1 cellular context compared by ENCODE assay signal in the genomic region with DNA sequence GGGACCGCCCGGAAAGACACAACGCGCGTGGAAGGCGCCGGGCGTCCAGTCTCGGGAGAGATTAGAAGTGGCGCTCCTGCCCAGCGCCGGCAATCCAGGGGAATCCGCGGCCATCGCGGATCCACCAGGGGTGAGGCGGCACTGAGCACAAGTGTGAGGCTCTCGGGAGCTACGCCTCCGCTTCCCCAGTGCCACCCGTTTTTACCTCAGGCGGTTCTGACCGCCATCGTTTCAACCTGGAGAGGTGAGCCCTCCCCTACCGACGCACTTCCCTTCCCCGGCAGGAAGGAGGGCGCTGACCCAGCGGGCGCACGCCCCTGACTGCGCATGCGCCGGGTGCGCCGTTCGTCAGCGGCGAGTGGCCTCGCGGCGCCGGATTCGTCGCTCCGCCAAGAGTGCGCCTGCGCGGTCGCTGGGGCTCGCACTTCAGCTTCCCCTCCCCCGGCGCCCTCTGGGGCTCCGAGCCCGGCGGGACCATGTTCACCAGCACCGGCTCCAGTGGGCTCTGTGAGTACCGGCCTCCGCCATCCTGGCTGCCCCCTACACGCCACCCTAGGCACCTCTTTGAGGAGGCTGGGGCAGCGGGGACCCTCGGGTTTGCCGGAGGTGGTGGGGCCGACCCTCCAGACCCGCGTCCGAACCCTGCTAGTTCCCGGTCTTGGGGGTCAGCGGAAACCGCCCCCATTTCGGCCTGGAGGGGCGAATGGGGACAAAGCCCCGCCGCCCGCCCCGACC.
TF ChIP-seq lines count a peak whose summit lies in the region.

A gene with protein sequence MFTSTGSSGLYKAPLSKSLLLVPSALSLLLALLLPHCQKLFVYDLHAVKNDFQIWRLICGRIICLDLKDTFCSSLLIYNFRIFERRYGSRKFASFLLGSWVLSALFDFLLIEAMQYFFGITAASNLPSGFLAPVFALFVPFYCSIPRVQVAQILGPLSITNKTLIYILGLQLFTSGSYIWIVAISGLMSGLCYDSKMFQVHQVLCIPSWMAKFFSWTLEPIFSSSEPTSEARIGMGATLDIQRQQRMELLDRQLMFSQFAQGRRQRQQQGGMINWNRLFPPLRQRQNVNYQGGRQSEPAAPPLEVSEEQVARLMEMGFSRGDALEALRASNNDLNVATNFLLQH (plus strand): TSS at position 422 of the 735 bp plus-strand sequence. CDS start 55 bp downstream, at position 477.

TF ChIP-seq in K562, 482 proteins besides CTCF, POLR2A, EP300 and RAD21 (continued from another document and continues in another):
- TF ChIP-seq, protein P1, sequence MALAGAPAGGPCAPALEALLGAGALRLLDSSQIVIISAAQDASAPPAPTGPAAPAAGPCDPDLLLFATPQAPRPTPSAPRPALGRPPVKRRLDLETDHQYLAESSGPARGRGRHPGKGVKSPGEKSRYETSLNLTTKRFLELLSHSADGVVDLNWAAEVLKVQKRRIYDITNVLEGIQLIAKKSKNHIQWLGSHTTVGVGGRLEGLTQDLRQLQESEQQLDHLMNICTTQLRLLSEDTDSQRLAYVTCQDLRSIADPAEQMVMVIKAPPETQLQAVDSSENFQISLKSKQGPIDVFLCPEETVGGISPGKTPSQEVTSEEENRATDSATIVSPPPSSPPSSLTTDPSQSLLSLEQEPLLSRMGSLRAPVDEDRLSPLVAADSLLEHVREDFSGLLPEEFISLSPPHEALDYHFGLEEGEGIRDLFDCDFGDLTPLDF (CRISPR knock-in tag; IDR thresholded peaks at IDR 0.05): peak; percentile 32; the same call in 1 of the 2 replicates
- TF ChIP-seq ZNF324 (CRISPR knock-in tag; IDR thresholded peaks at IDR 0.05) (no peak), HDAC1 (IDR thresholded peaks at IDR 0.05) (peak in 1 of 2 experiments; percentile 38; a peak in 2 of 4 replicates), ETV5 (CRISPR knock-in tag; IDR thresholded peaks at IDR 0.05; ENCODE audit: low read depth) (peak; percentile 44; the same call in 1 of the 2 replicates), RBM17 (IDR thresholded peaks at IDR 0.05; ENCODE audit: borderline replicate concordance, low read depth, low read length) (no peak), RFX1 (IDR thresholded peaks at IDR 0.05) (no peak), NONO (IDR thresholded peaks at IDR 0.05; ENCODE audit: low read depth in 2 of 2, low read length in 1 of 2) (peak in 1 of 2 experiments; percentile 26; a peak in 2 of 4 replicates), RBFOX2 (IDR thresholded peaks at IDR 0.05; ENCODE audit: low read depth, low read length) (peak; percentile 98), ZNF347 (CRISPR knock-in tag; IDR thresholded peaks at IDR 0.05; ENCODE audit: low read depth) (no peak), ETV1 (tag; conservative IDR thresholded peaks at IDR 0.05; ENCODE audit: low read depth) (peak; percentile 51; the same call in 1 of the 2 replicates), SRF (CRISPR knock-in tag; IDR thresholded peaks at IDR 0.05) (no peak), HDAC8 (tag; IDR thresholded peaks at IDR 0.05) (no peak), ZNF282 (CRISPR knock-in tag; IDR thresholded peaks at IDR 0.05) (no peak), ZNF77 (CRISPR knock-in tag; IDR thresholded peaks at IDR 0.05) (0 out of 2 replicates have a peak, but pooled peaks have one; percentile 42), ZNF146 (CRISPR knock-in tag; IDR thresholded peaks at IDR 0.05; ENCODE audit: unreplicated experiment) (no peak), RAD51 (IDR thresholded peaks at IDR 0.05; ENCODE audit: borderline replicate concordance, low read depth) (no peak), HIVEP1 (CRISPR knock-in tag; IDR thresholded peaks at IDR 0.05) (no peak), PHF20 (IDR thresholded peaks at IDR 0.05; ENCODE audit: partially characterized antibody) (peak; percentile 89), ZNF586 (CRISPR knock-in tag; conservative IDR thresholded peaks at IDR 0.05) (no peak), ZNF263 (CRISPR knock-in tag; IDR thresholded peaks at IDR 0.05; ENCODE audit: borderline replicate concordance) (peak; percentile 48; the same call in 1 of the 2 replicates), GABPB1 (CRISPR knock-in tag; IDR thresholded peaks at IDR 0.05) (peak; percentile 35; the same call in 1 of the 2 replicates), ZNF175 (CRISPR knock-in tag; IDR thresholded peaks at IDR 0.05; ENCODE audit: low read depth) (no peak), ZNF134 (CRISPR knock-in tag; conservative IDR thresholded peaks at IDR 0.05) (no peak), ZKSCAN1 (IDR thresholded peaks at IDR 0.05; ENCODE audit: low read depth, low read length) (0 out of 2 replicates have a peak, but pooled peaks have one; percentile 50), ZNF239 (CRISPR knock-in tag; IDR thresholded peaks at IDR 0.05) (no peak), CCNT2 (IDR thresholded peaks at IDR 0.05; ENCODE audit: borderline replicate concordance, extremely low read depth, insufficient read length, low read depth, low read length) (peak; percentile 51), TAF7 (tag; IDR thresholded peaks at IDR 0.05) (peak; percentile 98), NR2C2 (CRISPR knock-in tag; IDR thresholded peaks at IDR 0.05) (peak; percentile 47; the same call in 1 of the 2 replicates), NR2C2 (tag; IDR thresholded peaks at IDR 0.05) (peak; percentile 51), SMAD2 (IDR thresholded peaks at IDR 0.05; ENCODE audit: low read depth, low read length) (no peak), POLR2AphosphoS5 (IDR thresholded peaks at IDR 0.05; ENCODE audit: control insufficient read depth, insufficient read depth, low read depth, low read length) (peak; percentile 92), BDP1 (IDR thresholded peaks at IDR 0.05; ENCODE audit: insufficient read depth, insufficient read length) (no peak), NELFE (IDR thresholded peaks at IDR 0.05; ENCODE audit: insufficient read depth, insufficient read length) (no peak), KDM5B (IDR thresholded peaks at IDR 0.05; ENCODE audit: insufficient replicate concordance, low read depth, low read length) (peak; percentile 97), XRCC5 (IDR thresholded peaks at IDR 0.05; ENCODE audit: low read depth, low read length) (no peak), NCOA4 (IDR thresholded peaks at IDR 0.05; ENCODE audit: partially characterized antibody) (no peak)
- TF ChIP-seq, protein P2, sequence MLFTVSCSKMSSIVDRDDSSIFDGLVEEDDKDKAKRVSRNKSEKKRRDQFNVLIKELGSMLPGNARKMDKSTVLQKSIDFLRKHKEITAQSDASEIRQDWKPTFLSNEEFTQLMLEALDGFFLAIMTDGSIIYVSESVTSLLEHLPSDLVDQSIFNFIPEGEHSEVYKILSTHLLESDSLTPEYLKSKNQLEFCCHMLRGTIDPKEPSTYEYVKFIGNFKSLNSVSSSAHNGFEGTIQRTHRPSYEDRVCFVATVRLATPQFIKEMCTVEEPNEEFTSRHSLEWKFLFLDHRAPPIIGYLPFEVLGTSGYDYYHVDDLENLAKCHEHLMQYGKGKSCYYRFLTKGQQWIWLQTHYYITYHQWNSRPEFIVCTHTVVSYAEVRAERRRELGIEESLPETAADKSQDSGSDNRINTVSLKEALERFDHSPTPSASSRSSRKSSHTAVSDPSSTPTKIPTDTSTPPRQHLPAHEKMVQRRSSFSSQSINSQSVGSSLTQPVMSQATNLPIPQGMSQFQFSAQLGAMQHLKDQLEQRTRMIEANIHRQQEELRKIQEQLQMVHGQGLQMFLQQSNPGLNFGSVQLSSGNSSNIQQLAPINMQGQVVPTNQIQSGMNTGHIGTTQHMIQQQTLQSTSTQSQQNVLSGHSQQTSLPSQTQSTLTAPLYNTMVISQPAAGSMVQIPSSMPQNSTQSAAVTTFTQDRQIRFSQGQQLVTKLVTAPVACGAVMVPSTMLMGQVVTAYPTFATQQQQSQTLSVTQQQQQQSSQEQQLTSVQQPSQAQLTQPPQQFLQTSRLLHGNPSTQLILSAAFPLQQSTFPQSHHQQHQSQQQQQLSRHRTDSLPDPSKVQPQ (CRISPR knock-in tag; IDR thresholded peaks at IDR 0.05; ENCODE audit: borderline replicate concordance): no peak
- TF ChIP-seq, protein P3, sequence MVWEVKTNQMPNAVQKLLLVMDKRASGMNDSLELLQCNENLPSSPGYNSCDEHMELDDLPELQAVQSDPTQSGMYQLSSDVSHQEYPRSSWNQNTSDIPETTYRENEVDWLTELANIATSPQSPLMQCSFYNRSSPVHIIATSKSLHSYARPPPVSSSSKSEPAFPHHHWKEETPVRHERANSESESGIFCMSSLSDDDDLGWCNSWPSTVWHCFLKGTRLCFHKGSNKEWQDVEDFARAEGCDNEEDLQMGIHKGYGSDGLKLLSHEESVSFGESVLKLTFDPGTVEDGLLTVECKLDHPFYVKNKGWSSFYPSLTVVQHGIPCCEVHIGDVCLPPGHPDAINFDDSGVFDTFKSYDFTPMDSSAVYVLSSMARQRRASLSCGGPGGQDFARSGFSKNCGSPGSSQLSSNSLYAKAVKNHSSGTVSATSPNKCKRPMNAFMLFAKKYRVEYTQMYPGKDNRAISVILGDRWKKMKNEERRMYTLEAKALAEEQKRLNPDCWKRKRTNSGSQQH (CRISPR knock-in tag; IDR thresholded peaks at IDR 0.05): 0 out of 2 replicates have a peak, but pooled peaks have one; percentile 36
- TF ChIP-seq, protein P4, sequence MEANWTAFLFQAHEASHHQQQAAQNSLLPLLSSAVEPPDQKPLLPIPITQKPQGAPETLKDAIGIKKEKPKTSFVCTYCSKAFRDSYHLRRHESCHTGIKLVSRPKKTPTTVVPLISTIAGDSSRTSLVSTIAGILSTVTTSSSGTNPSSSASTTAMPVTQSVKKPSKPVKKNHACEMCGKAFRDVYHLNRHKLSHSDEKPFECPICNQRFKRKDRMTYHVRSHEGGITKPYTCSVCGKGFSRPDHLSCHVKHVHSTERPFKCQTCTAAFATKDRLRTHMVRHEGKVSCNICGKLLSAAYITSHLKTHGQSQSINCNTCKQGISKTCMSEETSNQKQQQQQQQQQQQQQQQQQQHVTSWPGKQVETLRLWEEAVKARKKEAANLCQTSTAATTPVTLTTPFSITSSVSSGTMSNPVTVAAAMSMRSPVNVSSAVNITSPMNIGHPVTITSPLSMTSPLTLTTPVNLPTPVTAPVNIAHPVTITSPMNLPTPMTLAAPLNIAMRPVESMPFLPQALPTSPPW (CRISPR knock-in tag; IDR thresholded peaks at IDR 0.05): peak; percentile 48
- TF ChIP-seq, protein P5, sequence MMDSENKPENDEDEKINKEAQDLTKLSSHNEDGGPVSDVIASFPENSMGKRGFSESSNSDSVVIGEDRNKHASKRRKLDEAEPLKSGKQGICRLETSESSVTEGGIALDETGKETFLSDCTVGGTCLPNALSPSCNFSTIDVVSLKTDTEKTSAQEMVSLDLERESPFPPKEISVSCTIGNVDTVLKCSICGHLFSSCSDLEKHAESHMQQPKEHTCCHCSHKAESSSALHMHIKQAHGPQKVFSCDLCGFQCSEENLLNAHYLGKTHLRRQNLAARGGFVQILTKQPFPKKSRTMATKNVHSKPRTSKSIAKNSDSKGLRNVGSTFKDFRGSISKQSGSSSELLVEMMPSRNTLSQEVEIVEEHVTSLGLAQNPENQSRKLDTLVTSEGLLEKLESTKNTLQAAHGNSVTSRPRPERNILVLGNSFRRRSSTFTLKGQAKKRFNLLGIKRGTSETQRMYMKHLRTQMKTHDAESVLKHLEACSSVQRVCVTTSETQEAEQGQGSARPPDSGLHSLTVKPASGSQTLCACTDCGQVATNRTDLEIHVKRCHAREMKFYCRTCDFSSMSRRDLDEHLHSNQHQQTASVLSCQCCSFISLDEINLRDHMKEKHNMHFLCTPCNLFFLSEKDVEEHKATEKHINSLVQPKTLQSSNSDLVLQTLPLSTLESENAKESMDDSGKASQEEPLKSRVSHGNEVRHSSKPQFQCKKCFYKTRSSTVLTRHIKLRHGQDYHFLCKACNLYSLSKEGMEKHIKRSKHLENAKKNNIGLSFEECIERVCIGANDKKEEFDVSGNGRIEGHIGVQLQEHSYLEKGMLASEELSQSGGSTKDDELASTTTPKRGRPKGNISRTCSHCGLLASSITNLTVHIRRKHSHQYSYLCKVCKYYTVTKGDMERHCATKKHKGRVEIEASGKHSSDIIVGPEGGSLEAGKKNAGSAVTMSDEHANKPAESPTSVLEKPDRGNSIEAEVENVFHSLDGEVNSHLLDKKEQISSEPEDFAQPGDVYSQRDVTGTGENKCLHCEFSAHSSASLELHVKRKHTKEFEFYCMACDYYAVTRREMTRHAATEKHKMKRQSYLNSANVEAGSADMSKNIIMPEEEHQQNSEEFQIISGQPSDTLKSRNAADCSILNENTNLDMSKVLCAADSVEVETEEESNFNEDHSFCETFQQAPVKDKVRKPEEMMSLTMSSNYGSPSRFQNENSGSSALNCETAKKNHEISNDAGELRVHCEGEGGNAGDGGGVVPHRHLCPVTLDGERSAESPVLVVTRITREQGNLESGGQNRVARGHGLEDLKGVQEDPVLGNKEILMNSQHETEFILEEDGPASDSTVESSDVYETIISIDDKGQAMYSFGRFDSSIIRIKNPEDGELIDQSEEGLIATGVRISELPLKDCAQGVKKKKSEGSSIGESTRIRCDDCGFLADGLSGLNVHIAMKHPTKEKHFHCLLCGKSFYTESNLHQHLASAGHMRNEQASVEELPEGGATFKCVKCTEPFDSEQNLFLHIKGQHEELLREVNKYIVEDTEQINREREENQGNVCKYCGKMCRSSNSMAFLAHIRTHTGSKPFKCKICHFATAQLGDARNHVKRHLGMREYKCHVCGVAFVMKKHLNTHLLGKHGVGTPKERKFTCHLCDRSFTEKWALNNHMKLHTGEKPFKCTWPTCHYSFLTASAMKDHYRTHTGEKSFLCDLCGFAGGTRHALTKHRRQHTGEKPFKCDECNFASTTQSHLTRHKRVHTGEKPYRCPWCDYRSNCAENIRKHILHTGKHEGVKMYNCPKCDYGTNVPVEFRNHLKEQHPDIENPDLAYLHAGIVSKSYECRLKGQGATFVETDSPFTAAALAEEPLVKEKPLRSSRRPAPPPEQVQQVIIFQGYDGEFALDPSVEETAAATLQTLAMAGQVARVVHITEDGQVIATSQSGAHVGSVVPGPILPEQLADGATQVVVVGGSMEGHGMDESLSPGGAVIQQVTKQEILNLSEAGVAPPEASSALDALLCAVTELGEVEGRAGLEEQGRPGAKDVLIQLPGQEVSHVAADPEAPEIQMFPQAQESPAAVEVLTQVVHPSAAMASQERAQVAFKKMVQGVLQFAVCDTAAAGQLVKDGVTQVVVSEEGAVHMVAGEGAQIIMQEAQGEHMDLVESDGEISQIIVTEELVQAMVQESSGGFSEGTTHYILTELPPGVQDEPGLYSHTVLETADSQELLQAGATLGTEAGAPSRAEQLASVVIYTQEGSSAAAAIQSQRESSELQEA (IDR thresholded peaks at IDR 0.05; ENCODE audit: low read depth): 0 out of 2 replicates have a peak, but pooled peaks have one; percentile 64
- TF ChIP-seq, protein P6, sequence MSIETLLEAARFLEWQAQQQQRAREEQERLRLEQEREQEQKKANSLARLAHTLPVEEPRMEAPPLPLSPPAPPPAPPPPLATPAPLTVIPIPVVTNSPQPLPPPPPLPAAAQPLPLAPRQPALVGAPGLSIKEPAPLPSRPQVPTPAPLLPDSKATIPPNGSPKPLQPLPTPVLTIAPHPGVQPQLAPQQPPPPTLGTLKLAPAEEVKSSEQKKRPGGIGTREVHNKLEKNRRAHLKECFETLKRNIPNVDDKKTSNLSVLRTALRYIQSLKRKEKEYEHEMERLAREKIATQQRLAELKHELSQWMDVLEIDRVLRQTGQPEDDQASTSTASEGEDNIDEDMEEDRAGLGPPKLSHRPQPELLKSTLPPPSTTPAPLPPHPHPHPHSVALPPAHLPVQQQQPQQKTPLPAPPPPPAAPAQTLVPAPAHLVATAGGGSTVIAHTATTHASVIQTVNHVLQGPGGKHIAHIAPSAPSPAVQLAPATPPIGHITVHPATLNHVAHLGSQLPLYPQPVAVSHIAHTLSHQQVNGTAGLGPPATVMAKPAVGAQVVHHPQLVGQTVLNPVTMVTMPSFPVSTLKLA (conservative IDR thresholded peaks at IDR 0.05): peak in 1 of 2 experiments; percentile 43; a peak in 2 of 4 replicates
- TF ChIP-seq, protein P7, sequence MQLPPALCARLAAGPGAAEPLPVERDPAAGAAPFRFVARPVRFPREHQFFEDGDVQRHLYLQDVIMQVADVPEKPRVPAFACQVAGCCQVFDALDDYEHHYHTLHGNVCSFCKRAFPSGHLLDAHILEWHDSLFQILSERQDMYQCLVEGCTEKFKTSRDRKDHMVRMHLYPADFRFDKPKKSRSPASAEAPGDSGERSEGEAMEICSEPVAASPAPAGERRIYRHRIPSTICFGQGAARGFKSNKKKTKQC (CRISPR knock-in tag; IDR thresholded peaks at IDR 0.05): peak; percentile 81; the same call in 1 of the 2 replicates
